Comparison of ENCODE assay signal across 9 cellular contexts in genomic region chr1:172394167-172394751, GRCh38. TPM values are rescaled to one million over a fixed set of nuclear protein-coding genes. Genes with fewer than 3 reads are reported as not detected.
DNase-seq lines count a peak whose midpoint lies in the region; ATAC-seq, FAIRE-seq and TF ChIP-seq lines count a peak whose summit lies in the region.
"Had no signal": no experiment of that assay in that cellular context is flagged by ENCODE, and none has a peak within 500 bp of the region (broad histone marks: within the 10 kb centered on the region; RNA-seq: fewer than 3 reads in every experiment).

No MANE protein-coding gene starts in this region.

- H3K4me1 ChIP-seq in DND-41 (ENCODE audit: insufficient read depth, low read length): peaks cover 7% of the 10 kb centered on the region
- H3K4me1 ChIP-seq in OCI-LY3 (ENCODE audit: low read length): peaks cover 99% of the 10 kb centered on the region

- no peak for FAIRE-seq in urothelium cell line (lab: Jason Lieb, UNC)

- TF ChIP-seq CTCF in DND-41 (IDR thresholded peaks at IDR 0.05; ENCODE audit: borderline replicate concordance, extremely low read depth, low read length, poor library complexity, severe bottlenecking) (no peak), OCI-LY3 (IDR thresholded peaks at IDR 0.05; ENCODE audit: low read depth, low read length) (no peak)

- H3K4me3 ChIP-seq in DND-41 (ENCODE audit: low read depth in 1 of 2, low read length in 2 of 2) (no peak overlapping the region), OCI-LY3 (ENCODE audit: low read length) (peak overlapping the region; percentile 69)
- H3K4me3 ChIP-seq: lung had no signal

- H3K27ac Mint-ChIP-seq in activated naive CD4-positive, alpha-beta T cell treated with anti-CD3 and anti-CD28 coated beads, Interleukin-2, amount 10 ng/mL, durations not matched to agents 7 days and 5 days: peak overlapping the region; percentile 99
- H3K27ac Mint-ChIP-seq in stimulated activated naive B cell treated with anti-CD40 and anti-IgM and Interleukin-4, amounts not matched to agents 10 μg/mL and 1 μg/mL and 100 μg/mL, for 72 hours: peak overlapping the region; percentile 97

- H3K4me1 Mint-ChIP-seq in activated naive CD4-positive, alpha-beta T cell treated with anti-CD3 and anti-CD28 coated beads, Interleukin-2, amount 10 ng/mL, durations not matched to agents 7 days and 5 days: peaks cover 70% of the 10 kb centered on the region
- peaks cover 48 to 83% of the 10 kb centered on the region in 2 donors for H3K4me1 Mint-ChIP-seq in stimulated activated naive B cell treated with anti-CD40 and anti-IgM and Interleukin-4, amounts not matched to agents 10 μg/mL and 1 μg/mL and 100 μg/mL, for 72 hours

- no peak overlapping the region for H3K9ac ChIP-seq in DND-41 (ENCODE audit: low read depth, low read length)
- H3K9ac ChIP-seq in OCI-LY3 (ENCODE audit: low read length): peak overlapping the region; percentile 94

- no peaks in the 10 kb centered on the region for H3K9me3 ChIP-seq in DND-41 (ENCODE audit: insufficient read depth, low read length, severe bottlenecking)
- no peaks in the 10 kb centered on the region for H3K9me3 ChIP-seq in OCI-LY3 (ENCODE audit: insufficient read depth, low read length)

- CTCF ChIA-PET in activated naive CD4-positive, alpha-beta T cell treated with anti-CD3 and anti-CD28 coated beads, Interleukin-2, amount 10 ng/mL, durations not matched to agents 7 days and 5 days (lab: Charles Lee): interaction anchor here (0.6 to 2.5 kb wide), 14 partner anchors 12 to 392 kb away, joined by 3 to 11 read pairs (median 4); partner anchors contain the start of gene C1orf105

- ATAC-seq in DND-41 (ENCODE audit: insufficient read depth, low read depth) (peak; percentile 88), GM21619 (IDR thresholded peaks at IDR 0.05; ENCODE audit: unreplicated experiment) (peak; percentile 81)
- peak; percentile 65 to 73 for ATAC-seq in stimulated activated naive B cell treated with anti-CD40 and anti-IgM and Interleukin-4, amounts not matched to agents 10 μg/mL and 1 μg/mL and 100 μg/mL, for 72 hours (replicated peaks)

- H3K9me3 Mint-ChIP-seq in activated naive CD4-positive, alpha-beta T cell treated with anti-CD3 and anti-CD28 coated beads, Interleukin-2, amount 10 ng/mL, durations not matched to agents 7 days and 5 days: no peaks in the 10 kb centered on the region
- H3K9me3 Mint-ChIP-seq in stimulated activated naive B cell treated with anti-CD40 and anti-IgM and Interleukin-4, amounts not matched to agents 10 μg/mL and 1 μg/mL and 100 μg/mL, for 72 hours: peaks cover 0 to 1% of the 10 kb centered on the region in 2 donors

- H3K4me2 ChIP-seq in DND-41 (ENCODE audit: insufficient read depth, low read length): no peak overlapping the region
- peak overlapping the region; percentile 88 for H3K4me2 ChIP-seq in OCI-LY3 (ENCODE audit: low read length)

- peaks cover 10% of the 10 kb centered on the region for H3K36me3 Mint-ChIP-seq in activated naive CD4-positive, alpha-beta T cell treated with anti-CD3 and anti-CD28 coated beads, Interleukin-2, amount 10 ng/mL, durations not matched to agents 7 days and 5 days
- H3K36me3 Mint-ChIP-seq in stimulated activated naive B cell treated with anti-CD40 and anti-IgM and Interleukin-4, amounts not matched to agents 10 μg/mL and 1 μg/mL and 100 μg/mL, for 72 hours: no peaks in the 10 kb centered on the region

- peak overlapping the region; percentile 39; the same call in 1 of the 2 replicates for H2AFZ ChIP-seq in DND-41 (ENCODE audit: low read depth, low read length)
- no peak overlapping the region for H2AFZ ChIP-seq in OCI-LY3 (ENCODE audit: low read depth, low read length)

- H3K79me2 ChIP-seq in DND-41 (ENCODE audit: insufficient read depth, low read length): no peaks in the 10 kb centered on the region
- H3K79me2 ChIP-seq in OCI-LY3 (ENCODE audit: low read length): no peaks in the 10 kb centered on the region

- H3K27me3 Mint-ChIP-seq in activated naive CD4-positive, alpha-beta T cell treated with anti-CD3 and anti-CD28 coated beads, Interleukin-2, amount 10 ng/mL, durations not matched to agents 7 days and 5 days: no peaks in the 10 kb centered on the region
- H3K27me3 Mint-ChIP-seq in stimulated activated naive B cell treated with anti-CD40 and anti-IgM and Interleukin-4, amounts not matched to agents 10 μg/mL and 1 μg/mL and 100 μg/mL, for 72 hours: no peaks in the 10 kb centered on the region

- H3K4me3 Mint-ChIP-seq in activated naive CD4-positive, alpha-beta T cell treated with anti-CD3 and anti-CD28 coated beads, Interleukin-2, amount 10 ng/mL, durations not matched to agents 7 days and 5 days: peak overlapping the region; percentile 49
- peak overlapping the region; percentile 68 to 77 for H3K4me3 Mint-ChIP-seq in stimulated activated naive B cell treated with anti-CD40 and anti-IgM and Interleukin-4, amounts not matched to agents 10 μg/mL and 1 μg/mL and 100 μg/mL, for 72 hours

- H3K27ac ChIP-seq in DND-41 (ENCODE audit: low read length): peak overlapping the region; percentile 29; the same call in 1 of the 2 replicates
- H3K27ac ChIP-seq in OCI-LY3 (ENCODE audit: low read length): peak overlapping the region; percentile 93

- H3K27me3 ChIP-seq in DND-41 (ENCODE audit: insufficient read depth, low read length, poor library complexity) (no peaks in the 10 kb centered on the region), OCI-LY3 (ENCODE audit: low read depth, low read length) (no peaks in the 10 kb centered on the region)

- H3K36me3 ChIP-seq in DND-41 (ENCODE audit: insufficient read depth, low read length) (no peaks in the 10 kb centered on the region), OCI-LY3 (replicated peaks; ENCODE audit: low read depth, low read length) (no peaks in the 10 kb centered on the region)

- peak; percentile 53 for DNase-seq in DND-41
- peak; percentile 87 for DNase-seq in activated naive CD4-positive, alpha-beta T cell treated with anti-CD3 and anti-CD28 coated beads, Interleukin-2, amount 10 ng/mL, durations not matched to agents 7 days and 5 days
- peak; percentile 45 to 69 for DNase-seq in lung microvascular endothelial cell (ENCODE audit: low read depth in 2 of 2)
- peak; percentile 62 for DNase-seq in stimulated activated naive B cell treated with anti-CD40 and anti-IgM and Interleukin-4, amounts not matched to agents 10 μg/mL and 1 μg/mL and 100 μg/mL, for 72 hours
- no peak for DNase-seq in urothelium cell line (ENCODE audit: low spot score)
- DNase-seq in OCI-M1 (lab: John Stamatoyannopoulos, UW): no peak

- H4K20me1 ChIP-seq in DND-41 (ENCODE audit: insufficient read depth, low read length): no peaks in the 10 kb centered on the region
- H4K20me1 ChIP-seq in OCI-LY3 (ENCODE audit: insufficient read depth, low read length): no peaks in the 10 kb centered on the region

RNA-seq across cellular contexts. Expression of gene C1orf105, which starts 26.2 kb away (rescaled TPM):
- total RNA-seq in lung microvascular endothelial cell: not detected in 2 replicates
- total RNA-seq: lung had no signal

RNA-seq across cellular contexts. Expression of gene PIGC, which starts 49.6 kb away (rescaled TPM):
- total RNA-seq in lung microvascular endothelial cell: 13.5 and 18.8 TPM in 2 replicates

Comparison
In these comparisons a context has a peak if more than half of its experiments do, and no peak if none do; other contexts are left out.
1. DNase-seq: peak in DND-41 (single experiment), activated naive CD4-positive, alpha-beta T cell treated with anti-CD3 and anti-CD28 coated beads, Interleukin-2, amount 10 ng/mL, durations not matched to agents 7 days and 5 days (single experiment), lung microvascular endothelial cell (2 of 2) and stimulated activated naive B cell treated with anti-CD40 and anti-IgM and Interleukin-4, amounts not matched to agents 10 μg/mL and 1 μg/mL and 100 μg/mL, for 72 hours (single experiment); none in urothelium cell line (single experiment) and OCI-M1 (single experiment).
2. Peak in every context shown above with its lines, with median percentiles within 50 percentile points of each other: ATAC-seq.